In genomic region chr7:50353201-50353600, GRCh38 we compare ENCODE assay signal across 16 cellular contexts. TPM values are rescaled to one million over a fixed set of nuclear protein-coding genes. Genes with fewer than 3 reads are reported as not detected.
DNase-seq lines count a peak whose midpoint lies in the region; ATAC-seq, FAIRE-seq and TF ChIP-seq lines count a peak whose summit lies in the region.
"Had no signal": no experiment of that assay in that cellular context is flagged by ENCODE, and none has a peak within 500 bp of the region (broad histone marks: within the 10 kb centered on the region; RNA-seq: fewer than 3 reads in every experiment).

No MANE protein-coding gene starts in this region.

- intact Hi-C loops in GM12878 (cut with micrococcal nuclease; ENCODE audit: unreplicated experiment), result loop anchor here (2.0 kb wide), 1 partner anchor 44 kb away; no protein-coding TSS in a partner anchor

- no peaks in the 10 kb centered on the region for H3K27me3 Mint-ChIP-seq in activated CD8-positive, alpha-beta memory T cell treated with anti-CD3 and anti-CD28 coated beads, Interleukin-2, amount 10 ng/mL, durations not matched to agents 7 days and 5 days

- WGBS in GM12878 (ENCODE audit: insufficient coverage, insufficient replicate concordance, low lambda C conversion rate, missing lambda C conversion rate), result 70% methylated on average over 2 of the region's 2 CpGs

- H3K36me3 Mint-ChIP-seq in activated CD8-positive, alpha-beta memory T cell treated with anti-CD3 and anti-CD28 coated beads, Interleukin-2, amount 10 ng/mL, durations not matched to agents 7 days and 5 days, result peaks cover 68% of the 10 kb centered on the region
- no peaks in the 10 kb centered on the region for H3K36me3 Mint-ChIP-seq in stimulated activated effector memory CD8-positive, alpha-beta T cell treated with anti-CD3 and anti-CD28 coated beads, Interleukin-12 subunit alpha, Interleukin-12 subunit beta, amount 100 ng/mL, for 72 hours

- peaks cover 96% of the 10 kb centered on the region for H3K4me1 Mint-ChIP-seq in activated CD8-positive, alpha-beta memory T cell treated with anti-CD3 and anti-CD28 coated beads, Interleukin-2, amount 10 ng/mL, durations not matched to agents 7 days and 5 days
- H3K4me1 Mint-ChIP-seq in stimulated activated effector memory CD8-positive, alpha-beta T cell treated with anti-CD3 and anti-CD28 coated beads, Interleukin-12 subunit alpha, Interleukin-12 subunit beta, amount 100 ng/mL, for 72 hours, result peaks cover 95% of the 10 kb centered on the region

- H3K79me2 ChIP-seq in GM12878 (ENCODE audit: control insufficient read depth, insufficient read depth, low read length), result peaks cover 20% of the 10 kb centered on the region

- FAIRE-seq in GM12878 (lab: Jason Lieb, UNC), result no peak
- FAIRE-seq: G401.6 had no signal

- H3K4me2 ChIP-seq in GM12878 (ENCODE audit: control insufficient read depth, insufficient read depth), result peak overlapping the region; percentile 38
- H3K4me2 ChIP-seq: smooth muscle cell had no signal

- TF ChIP-seq EP300 in GM12878 (IDR thresholded peaks at IDR 0.05; ENCODE audit: borderline replicate concordance in 1 of 2, control insufficient read depth in 1 of 2, low read depth in 2 of 2, low read length in 2 of 2), result no peak

- no peak for ATAC-seq in activated CD8-positive, alpha-beta memory T cell treated with anti-CD3 and anti-CD28 coated beads, Interleukin-2, amount 10 ng/mL, durations not matched to agents 7 days and 5 days
- ATAC-seq in GM12878 (no peak), HG03520 (IDR thresholded peaks at IDR 0.05; ENCODE audit: unreplicated experiment) (no peak)
- ATAC-seq in stimulated activated effector memory CD8-positive, alpha-beta T cell treated with anti-CD3 and anti-CD28 coated beads, Interleukin-12 subunit alpha, Interleukin-12 subunit beta, amount 100 ng/mL, for 72 hours, result no peak
- ATAC-seq: left lung had no signal

- SMC1A ChIA-PET in GM12878 (lab: Charles Lee; ENCODE audit: uncharacterized antibody, unreplicated experiment), result interaction anchor here (1.0 to 7.0 kb wide), 12 partner anchors 12 to 207 kb away, joined by 3 to 80 read pairs (median 20); partner anchors contain the start of gene IKZF1

- no peaks in the 10 kb centered on the region for H4K20me1 ChIP-seq in GM12878 (ENCODE audit: control insufficient read depth, insufficient read depth)

- H3K4me3 Mint-ChIP-seq in activated CD8-positive, alpha-beta memory T cell treated with anti-CD3 and anti-CD28 coated beads, Interleukin-2, amount 10 ng/mL, durations not matched to agents 7 days and 5 days, result no peak overlapping the region
- H3K4me3 Mint-ChIP-seq in stimulated activated effector memory CD8-positive, alpha-beta T cell treated with anti-CD3 and anti-CD28 coated beads, Interleukin-12 subunit alpha, Interleukin-12 subunit beta, amount 100 ng/mL, for 72 hours, result peak overlapping the region; percentile 69

- H3K27ac Mint-ChIP-seq in activated CD8-positive, alpha-beta memory T cell treated with anti-CD3 and anti-CD28 coated beads, Interleukin-2, amount 10 ng/mL, durations not matched to agents 7 days and 5 days, result peak overlapping the region; percentile 94
- H3K27ac Mint-ChIP-seq in stimulated activated effector memory CD8-positive, alpha-beta T cell treated with anti-CD3 and anti-CD28 coated beads, Interleukin-12 subunit alpha, Interleukin-12 subunit beta, amount 100 ng/mL, for 72 hours, result no peak overlapping the region

- TF ChIP-seq RAD21 in GM12878 (IDR thresholded peaks at IDR 0.05; ENCODE audit: insufficient read depth, low read depth, low read length), result no peak

- no peaks in the 10 kb centered on the region for H3K9me3 Mint-ChIP-seq in activated CD8-positive, alpha-beta memory T cell treated with anti-CD3 and anti-CD28 coated beads, Interleukin-2, amount 10 ng/mL, durations not matched to agents 7 days and 5 days (ENCODE audit: low read depth)
- no peaks in the 10 kb centered on the region for H3K9me3 Mint-ChIP-seq in stimulated activated effector memory CD8-positive, alpha-beta T cell treated with anti-CD3 and anti-CD28 coated beads, Interleukin-12 subunit alpha, Interleukin-12 subunit beta, amount 100 ng/mL, for 72 hours

- no peaks in the 10 kb centered on the region for H3K9me3 ChIP-seq in Peyer's patch
- no peaks in the 10 kb centered on the region for H3K9me3 ChIP-seq in GM12878 (replicated peaks; ENCODE audit: control insufficient read depth, insufficient read depth, low read length)
- H3K9me3 ChIP-seq: left lung had no signal

- no peak overlapping the region for H2AFZ ChIP-seq in GM12878 (ENCODE audit: control insufficient read depth, low read depth, low read length)

- H3K9ac ChIP-seq in GM12878 (ENCODE audit: control insufficient read depth, insufficient read depth, low read length), result peak overlapping the region; percentile 7; the same call in 1 of the 2 replicates

- in situ Hi-C loops in GM12878 (cut with MboI), result no loop called here

- CTCF ChIA-PET in activated CD8-positive, alpha-beta memory T cell treated with anti-CD3 and anti-CD28 coated beads, Interleukin-2, amount 10 ng/mL, durations not matched to agents 7 days and 5 days (lab: Charles Lee), result interaction anchor here (0.9 to 13.9 kb wide), 8 partner anchors 9 to 150 kb away, joined by 3 to 207 read pairs (median 5); no protein-coding TSS in a partner anchor
- CTCF ChIA-PET in GM12878 (lab: Yijun Ruan, JAX), result interaction anchor here (0.6 to 9.0 kb wide), 6 partner anchors 15 to 209 kb away, joined by 3 to 50 read pairs (median 5); no protein-coding TSS in a partner anchor

- peak overlapping the region; percentile 33 to 76 (median 62) for H3K27ac ChIP-seq in Peyer's patch
- peak overlapping the region; percentile 86 for H3K27ac ChIP-seq in GM12878 (ENCODE audit: control insufficient read depth, insufficient read depth)

- TF ChIP-seq CTCF in Peyer's patch (IDR thresholded peaks at IDR 0.05) (no peak), GM12878 (IDR thresholded peaks at IDR 0.05 in 2 of 3, conservative IDR thresholded peaks at IDR 0.05 in 1 of 3; ENCODE audit: control insufficient read depth in 2 of 3, extremely low read depth in 1 of 3, insufficient read depth in 1 of 3, low read depth in 3 of 3, low read length in 3 of 3) (no peak)

- H3K4me1 ChIP-seq in Peyer's patch (peaks cover 0 to 17% (median 4%) of the 10 kb centered on the region in 4 donors), GM12878 (ENCODE audit: control insufficient read depth, insufficient read depth, low read length) (peaks cover 31% of the 10 kb centered on the region)

- no peak for DNase-seq in activated CD8-positive, alpha-beta memory T cell treated with anti-CD3 and anti-CD28 coated beads, Interleukin-2, amount 10 ng/mL, durations not matched to agents 7 days and 5 days
- no peak for DNase-seq in activated CD8-positive, alpha-beta memory T cell treated with anti-CD3 and anti-CD28 coated beads, Interleukin-2, amount 50 U/mL, for 4 hours
- no peak for DNase-seq in Peyer's patch
- DNase-seq in GM12878 (ENCODE audit: low read depth, low spot score), result no peak
- DNase-seq in stimulated activated effector memory CD8-positive, alpha-beta T cell treated with anti-CD3 and anti-CD28 coated beads, Interleukin-12 subunit alpha, Interleukin-12 subunit beta, amount 100 ng/mL, for 72 hours (ENCODE audit: low spot score in 2 of 2), result no peak
- DNase-seq in NCI-H69 (lab: John Stamatoyannopoulos, UW), result no peak
- DNase-seq in hippocampal formation (lab: John Stamatoyannopoulos, UW), result no peak
- DNase-seq: activated CD4-positive, CD25-positive, alpha-beta regulatory T cell; activated effector memory CD4-positive, alpha-beta T cell treated with Interleukin-2 at 50 U/mL for 16 hours; H7; left lung; NCI-H1417 treated with DMSO at 0.1 percent for 48 hours; posterior cingulate gyrus had no signal

- H3K36me3 ChIP-seq in Peyer's patch, result no peaks in the 10 kb centered on the region
- peaks cover 2 to 26% of the 10 kb centered on the region in 2 experiments for H3K36me3 ChIP-seq in GM12878 (ENCODE audit: control insufficient read depth in 2 of 2, insufficient read depth in 2 of 2, low read length in 1 of 2)

- no TSS peak for BruUV-seq in GM12878 (replicated peaks; lab: Mats Ljungman, UMichigan)

- POLR2A ChIA-PET in GM12878 (lab: Charles Lee), result interaction anchor here (0.6 to 1.7 kb wide), 4 partner anchors 15 to 205 kb away, joined by 3 to 10 read pairs (median 4); no protein-coding TSS in a partner anchor

- RAD21 ChIA-PET in GM12878 (lab: Charles Lee; ENCODE audit: unreplicated experiment), result interaction anchor here (1.2 to 4.8 kb wide), 7 partner anchors 14 to 82 kb away, joined by 3 to 42 read pairs (median 17); no protein-coding TSS in a partner anchor

- no peaks in the 10 kb centered on the region for H3K27me3 ChIP-seq in Peyer's patch
- no peaks in the 10 kb centered on the region for H3K27me3 ChIP-seq in GM12878 (replicated peaks in 1 of 2; ENCODE audit: control insufficient read depth in 2 of 2, insufficient read depth in 2 of 2, low read length in 1 of 2)
- H3K27me3 ChIP-seq: left lung had no signal

- TF ChIP-seq POLR2A in Peyer's patch (IDR thresholded peaks at IDR 0.05) (no peak), GM12878 (IDR thresholded peaks at IDR 0.05; ENCODE audit: low read depth, low read length) (no peak)

- no peak overlapping the region for H3K4me3 ChIP-seq in Peyer's patch
- no peak overlapping the region for H3K4me3 ChIP-seq in GM12878
- H3K4me3 ChIP-seq: left lung, smooth muscle cell had no signal

TF ChIP-seq in GM12878, 131 proteins besides CTCF, POLR2A, EP300 and RAD21 (continues in another document):
- no peak for TF ChIP-seq BRCA1 (IDR thresholded peaks at IDR 0.05; ENCODE audit: low read depth, low read length)

RNA-seq across cellular contexts. Expression of gene IKZF1, which starts 48.7 kb away (rescaled TPM):
- 100 to 1,000 TPM; 348 to 374 TPM for total RNA-seq in activated CD8-positive, alpha-beta memory T cell treated with anti-CD3 and anti-CD28 coated beads, Interleukin-2, amount 10 ng/mL, durations not matched to agents 7 days and 5 days
- total RNA-seq in Peyer's patch (100 to 1,000 TPM in 1 of 4 donors, 10 to 100 TPM in 3; 25.3 to 108 (median 31.7) TPM), GM12878 (2014; rRNA removed) (101 and 104 TPM in 2 replicates), GM12878 (2014; rRNA removed; fragmentation: Illumina TruSeq; extraction: Trizol) (69.5 and 70.2 TPM in 2 replicates), GM12878 (2021) (125 and 131 TPM in 2 replicates)
- total RNA-seq in GM12878 (2013; cell fraction: nucleolus; rRNA removed), result 250 and 261 TPM in 2 replicates
- polyA plus RNA-seq in GM12878 (2011; ENCODE audit: low read depth), result 23.9 TPM
- polyA plus RNA-seq in GM12878 (2011; rRNA removed) (58.5 and 61.7 TPM in 2 replicates), GM12878 (2014; fragmentation: Illumina TruSeq; extraction: Trizol) (73.0 and 73.8 TPM in 2 replicates), GM12878 (2014; fragmentation: Nextera tagmentation; extraction: Ambion mirVana) (10 to 100 TPM; 27.2 to 29.8 TPM), GM12878 (2014; rRNA removed) (60.3 and 64.2 TPM in 2 replicates), GM12878 (2016; fragmentation: Nextera tagmentation; extraction: Ambion mirVana) (10 to 100 TPM; 82.5 to 95.3 TPM)
- polyA plus RNA-seq in GM12878 (2011; cell fraction: cytosol; rRNA removed), result 60.4 and 68.7 TPM in 2 replicates
- 76.4 and 80.1 TPM in 2 replicates for polyA plus RNA-seq in GM12878 (2011; cell fraction: nucleus; rRNA removed)
- 30.9 and 31.5 TPM in 2 replicates for polyA plus RNA-seq in GM12878 (2012)
- 133 and 138 TPM in 2 replicates for polyA minus RNA-seq in GM12878 (2011; rRNA and poly(A)+ RNA removed)
- polyA minus RNA-seq in GM12878 (2011; cell fraction: cytosol; rRNA and poly(A)+ RNA removed), result 59.5 and 62.5 TPM in 2 replicates
- 108 and 193 TPM in 2 replicates for polyA minus RNA-seq in GM12878 (2011; cell fraction: nucleus; rRNA and poly(A)+ RNA removed)
- total RNA-seq: smooth muscle cell had no signal
- polyA plus RNA-seq: smooth muscle cell had no signal
